In the genomic region with DNA sequence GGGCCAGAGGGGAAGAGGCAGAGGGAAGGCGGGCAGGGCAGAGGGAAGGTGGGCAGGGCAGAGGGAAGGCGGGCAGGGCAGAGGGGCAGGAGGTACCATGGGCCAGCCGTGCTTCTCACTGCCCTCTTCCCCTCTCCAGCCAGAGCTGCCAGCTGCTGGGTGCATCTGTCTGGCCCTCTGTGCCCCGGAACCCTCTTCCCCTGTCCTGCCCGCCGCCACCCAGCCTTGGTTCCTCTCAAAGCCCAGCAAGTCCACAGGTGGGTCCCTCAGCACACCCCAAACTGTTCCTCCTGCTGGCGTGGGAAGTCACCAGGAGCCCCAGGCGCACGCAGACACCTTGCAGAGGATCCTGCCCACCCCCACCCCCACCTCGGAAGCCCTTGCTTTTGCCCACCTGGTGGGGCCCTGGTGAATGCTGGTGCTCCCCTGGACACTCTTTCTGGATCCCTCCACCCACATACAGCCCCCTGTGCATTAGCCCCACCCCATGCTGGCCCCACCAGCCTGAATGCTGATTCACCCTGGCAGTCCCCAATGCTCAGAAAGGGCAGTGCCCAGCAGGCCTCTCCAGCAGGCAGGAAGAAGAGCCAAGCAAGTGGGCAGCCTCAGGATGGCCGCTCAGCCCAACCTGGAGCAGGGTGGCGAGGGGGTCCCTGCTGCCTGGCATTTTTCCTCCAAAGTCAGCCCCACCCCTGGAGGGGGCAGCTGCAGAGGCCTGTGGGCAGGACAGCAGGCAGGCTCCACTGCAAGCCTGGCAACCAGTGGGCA, we compare ENCODE assay signal across 11 cellular contexts. TPM values are rescaled to one million over a fixed set of nuclear protein-coding genes. Genes with fewer than 3 reads are reported as not detected.
DNase-seq lines count a peak whose midpoint lies in the region; ATAC-seq, FAIRE-seq and TF ChIP-seq lines count a peak whose summit lies in the region.
"Had no signal": no experiment of that assay in that cellular context is flagged by ENCODE, and none has a peak within 500 bp of the region (broad histone marks: within the 10 kb centered on the region; RNA-seq: fewer than 3 reads in every experiment).

No MANE protein-coding gene starts in this region.

- FAIRE-seq in GM12892 (lab: Jason Lieb, UNC) = no peak
- FAIRE-seq: A204.1, bronchial epithelial cell, TTC549 had no signal

- 66% methylated on average over 9 of the region's 12 CpGs for WGBS in suprapubic skin

- H3K36me3 ChIP-seq in suprapubic skin = no peaks in the 10 kb centered on the region

- TF ChIP-seq EP300 in suprapubic skin (IDR thresholded peaks at IDR 0.05) = no peak

- no peaks in the 10 kb centered on the region for H3K9me3 ChIP-seq in mononuclear cell (ENCODE audit: low read depth, low read length)
- no peaks in the 10 kb centered on the region for H3K9me3 ChIP-seq in suprapubic skin

- TF ChIP-seq CTCF in coronary artery (IDR thresholded peaks at IDR 0.05) (no peak), suprapubic skin (IDR thresholded peaks at IDR 0.05) (no peak)

- TF ChIP-seq POLR2A in suprapubic skin (IDR thresholded peaks at IDR 0.05) (no peak), GM12892 (IDR thresholded peaks at IDR 0.05; ENCODE audit: low read depth, low read length) (no peak)

- H3K4me1 Mint-ChIP-seq in T-helper 2 cell treated with Interferon-gamma antibody and Interleukin-4, amounts not matched to agents 5 μg/mL and 100 μg/mL, for 36 hours (ENCODE audit: low read depth) = peaks cover 6% of the 10 kb centered on the region

- H3K4me3 Mint-ChIP-seq in T-helper 2 cell treated with Interferon-gamma antibody and Interleukin-4, amounts not matched to agents 5 μg/mL and 100 μg/mL, for 36 hours = peak overlapping the region; percentile 52

- H3K9me3 Mint-ChIP-seq in T-helper 2 cell treated with Interferon-gamma antibody and Interleukin-4, amounts not matched to agents 5 μg/mL and 100 μg/mL, for 36 hours = peaks cover 9% of the 10 kb centered on the region

- H3K27ac ChIP-seq in coronary artery (peak overlapping the region; percentile 84 to 98), suprapubic skin (peak overlapping the region; percentile 98)

- H3K36me3 Mint-ChIP-seq in T-helper 2 cell treated with Interferon-gamma antibody and Interleukin-4, amounts not matched to agents 5 μg/mL and 100 μg/mL, for 36 hours (ENCODE audit: low read depth) = no peaks in the 10 kb centered on the region

- DNase-seq in T-helper 2 cell treated with Interferon-gamma antibody and Interleukin-4, amounts not matched to agents 5 μg/mL and 100 μg/mL, for 36 hours (ENCODE audit: low spot score) = no peak
- DNase-seq in T-helper 2 cell (no peak), coronary artery (ENCODE audit: low spot score) (no peak), suprapubic skin (ENCODE audit: low spot score in 2 of 2) (no peak), GM12892 (ENCODE audit: insufficient read length) (no peak), NK-92 (lab: John Stamatoyannopoulos, UW; ENCODE audit: unreplicated experiment) (no peak)

- ATAC-seq in GM21447 (IDR thresholded peaks at IDR 0.05; ENCODE audit: unreplicated experiment) = no peak

- H3K27me3 Mint-ChIP-seq in T-helper 2 cell treated with Interferon-gamma antibody and Interleukin-4, amounts not matched to agents 5 μg/mL and 100 μg/mL, for 36 hours (ENCODE audit: low read depth) = peaks cover 15% of the 10 kb centered on the region

- peak overlapping the region; percentile 31 for H3K27ac Mint-ChIP-seq in T-helper 2 cell treated with Interferon-gamma antibody and Interleukin-4, amounts not matched to agents 5 μg/mL and 100 μg/mL, for 36 hours

- H3K4me1 ChIP-seq in mononuclear cell (ENCODE audit: insufficient read depth, low read length) = peaks cover 48% of the 10 kb centered on the region
- peaks cover 42% of the 10 kb centered on the region for H3K4me1 ChIP-seq in suprapubic skin

- H3K27me3 ChIP-seq in mononuclear cell (ENCODE audit: insufficient read depth, low read length) (no peaks in the 10 kb centered on the region), suprapubic skin (no peaks in the 10 kb centered on the region)

- H3K4me3 ChIP-seq in coronary artery (peak overlapping the region; percentile 99), mononuclear cell (ENCODE audit: low read length) (peak overlapping the region; percentile 39), suprapubic skin (peak overlapping the region; percentile 86)

RNA-seq across cellular contexts. Expression of gene PWWP2B, which starts 1.9 kb away (rescaled TPM):
- 17.9 TPM for total RNA-seq in mononuclear cell
- 10 to 100 TPM; 15.2 to 19.4 (median 18.3) TPM for total RNA-seq in suprapubic skin
- not detected for polyA plus RNA-seq in GM12892 (2012; ENCODE audit: missing spikeins)

Comparison
In these comparisons a context has a peak if more than half of its experiments do, and no peak if none do; other contexts are left out.
1. H3K4me3 ChIP-seq: peak in every context shown above with its lines; median percentile 99 in coronary artery; 86 in suprapubic skin; 39 in mononuclear cell.